Comparison of ENCODE assay signal across 17 cellular contexts in the genomic region with DNA sequence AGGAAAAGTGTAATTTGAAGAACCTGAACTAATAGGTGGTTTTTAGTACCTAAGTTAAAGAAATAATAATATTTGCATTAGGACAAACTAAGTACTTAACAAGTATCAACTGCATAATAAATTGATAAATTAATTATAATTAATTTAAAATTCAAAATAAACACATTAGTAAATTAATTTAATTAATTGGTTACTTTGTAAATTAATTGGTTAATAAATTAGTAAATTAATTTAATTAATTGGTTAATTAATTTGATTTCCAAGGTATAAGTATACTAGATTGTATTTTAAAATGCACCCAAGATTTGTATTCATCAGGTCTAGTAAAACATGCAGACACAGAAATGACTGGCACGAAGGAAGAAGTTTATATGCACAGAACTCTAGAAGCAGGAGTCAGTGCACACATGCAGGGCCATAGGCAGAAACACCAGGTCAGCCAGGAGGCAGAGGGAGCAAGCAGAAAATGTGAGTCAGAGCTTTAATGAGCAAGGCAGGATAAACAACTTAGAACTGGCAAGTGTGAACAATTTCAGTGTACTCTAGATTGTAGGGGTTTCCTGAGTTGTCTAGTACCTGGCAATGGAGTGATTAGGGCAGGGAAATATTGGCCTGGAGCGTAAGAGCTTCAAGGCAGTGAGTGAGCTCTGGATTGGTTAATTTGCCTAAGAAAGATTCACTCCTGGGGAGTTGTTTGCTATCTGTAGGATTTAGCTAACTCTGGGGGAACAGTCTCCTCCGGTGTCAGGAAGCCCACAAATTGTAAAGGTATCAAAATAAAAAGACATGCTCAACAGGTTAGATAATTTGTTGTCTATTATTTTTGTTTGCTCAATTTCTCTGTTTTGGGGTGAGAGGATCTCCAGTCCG.
DNase-seq lines count a peak whose midpoint lies in the region; ATAC-seq, FAIRE-seq and TF ChIP-seq lines count a peak whose summit lies in the region.
"Had no signal": no experiment of that assay in that cellular context is flagged by ENCODE, and none has a peak within 500 bp of the region (broad histone marks: within the 10 kb centered on the region; RNA-seq: fewer than 3 reads in every experiment).

No MANE protein-coding gene starts in this region.

- H3K27ac ChIP-seq in mesendoderm (ENCODE audit: low read depth, low read length) = no peak overlapping the region
- H3K27ac ChIP-seq: BLaER1, left ventricle myocardium inferior, right lobe of liver had no signal

- H3K36me3 ChIP-seq in mesendoderm (ENCODE audit: control insufficient read depth, insufficient read depth, low read length) = no peaks in the 10 kb centered on the region
- H3K36me3 ChIP-seq: BLaER1, left ventricle myocardium inferior, right lobe of liver had no signal

- H3K79me2 ChIP-seq in mesendoderm (ENCODE audit: control insufficient read depth, insufficient read depth, low read length) = no peaks in the 10 kb centered on the region

- no peak overlapping the region for H4K5ac ChIP-seq in mesendoderm (ENCODE audit: low read length)

- DNase-seq in NCI-H1092 treated with DMSO at 0.1 percent for 48 hours (lab: John Stamatoyannopoulos, UW) = peak; percentile 12
- DNase-seq in astrocyte of the spinal cord (ENCODE audit: low read depth, low spot score) = peak; percentile 46
- peak; percentile 16 for DNase-seq in mesendoderm
- no peak for DNase-seq in activated CD4-positive, alpha-beta T cell treated with anti-CD3 and anti-CD28 coated beads for 1 hour
- DNase-seq in KG1 (lab: John Stamatoyannopoulos, UW) = no peak
- DNase-seq: activated CD4-positive, CD25-positive, alpha-beta regulatory T cell; activated naive CD4-positive, alpha-beta T cell treated with anti-CD3 and anti-CD28 coated beads, Interleukin-2, amount 10 ng/mL, durations not matched to agents 7 days and 5 days; DMS79 treated with DMSO at 0.1 percent for 48 hours; left ventricle myocardium inferior; NK-92 treated with Interleukin-12 subunit alpha and Interleukin-12 subunit beta, amount 100 ng/mL, for 24 hours; right lobe of liver had no signal

- H3K23ac ChIP-seq in mesendoderm (ENCODE audit: low read length) = no peak overlapping the region

- no peak overlapping the region for H3K56ac ChIP-seq in mesendoderm (ENCODE audit: low read length)

- FAIRE-seq in G401.6 (lab: Jason Lieb, UNC) = peak; percentile 86

- no peak overlapping the region for H3K18ac ChIP-seq in mesendoderm (ENCODE audit: low read length)

- no peaks in the 10 kb centered on the region for H3K4me1 ChIP-seq in mesendoderm (ENCODE audit: control insufficient read depth, low read depth, low read length)
- H3K4me1 ChIP-seq: BLaER1, left ventricle myocardium inferior, right lobe of liver had no signal

- H3K4me2 ChIP-seq in mesendoderm (ENCODE audit: low read length) = no peak overlapping the region
- H3K4me2 ChIP-seq: BLaER1 had no signal

- H2AK5ac ChIP-seq in mesendoderm (ENCODE audit: low read length) = no peak overlapping the region

- TF ChIP-seq CTCF in astrocyte of the spinal cord (IDR thresholded peaks at IDR 0.05; ENCODE audit: low read depth, low read length) = no peak

- no peak overlapping the region for H2BK15ac ChIP-seq in mesendoderm (replicated peaks; ENCODE audit: low read depth)

- in situ Hi-C loops in astrocyte of the spinal cord (cut with HindIII; ENCODE audit: low sequenced_read_pairs) = no loop called here

- H2BK120ac ChIP-seq in mesendoderm (ENCODE audit: low read depth, low read length) = no peak overlapping the region

- H2BK5ac ChIP-seq in mesendoderm (ENCODE audit: low read length) = no peak overlapping the region

- WGBS in mesendoderm (ENCODE audit: extremely low coverage, insufficient coverage, low lambda C conversion rate) = no CpG with 5 or more reads among the region's 4 CpGs

- H4K8ac ChIP-seq in mesendoderm (ENCODE audit: low read depth, low read length) = no peak overlapping the region

- ATAC-seq in GM21529 (IDR thresholded peaks at IDR 0.05; ENCODE audit: unreplicated experiment) (no peak), HG02973 (IDR thresholded peaks at IDR 0.05; ENCODE audit: unreplicated experiment) (no peak)
- ATAC-seq: natural killer cell treated with Interleukin-12 subunit alpha and Interleukin-12 subunit beta and Interleukin-15 and Interleukin-18, amount 100 ng/mL, for 72 hours; right lobe of liver; stimulated activated memory B cell treated with anti-CD40 and anti-IgM and Interleukin-4, amounts not matched to agents 10 μg/mL and 1 μg/mL and 100 μg/mL, for 72 hours had no signal

- H3K9ac ChIP-seq in mesendoderm (ENCODE audit: low read length) = no peak overlapping the region
- H3K9ac ChIP-seq: BLaER1 had no signal

- no peaks in the 10 kb centered on the region for H3K79me1 ChIP-seq in mesendoderm (ENCODE audit: low read length)

- H3K27me3 ChIP-seq in mesendoderm (ENCODE audit: insufficient read depth, low read length, poor library complexity) = no peaks in the 10 kb centered on the region
- H3K27me3 ChIP-seq: BLaER1, right lobe of liver had no signal

- H3K4me3 ChIP-seq in astrocyte of the spinal cord (ENCODE audit: low read depth, low read length) = no peak overlapping the region
- no peak overlapping the region for H3K4me3 ChIP-seq in mesendoderm (ENCODE audit: low read length)
- H3K4me3 ChIP-seq: BLaER1, left ventricle myocardium inferior, right lobe of liver had no signal

- H3K4ac ChIP-seq in mesendoderm (ENCODE audit: low read depth, low read length) = no peak overlapping the region

Comparison
In these comparisons a context has a peak if more than half of its experiments do, and no peak if none do; other contexts are left out.
1. DNase-seq: peak in NCI-H1092 treated with DMSO at 0.1 percent for 48 hours (single experiment), astrocyte of the spinal cord (single experiment) and mesendoderm (single experiment); none in activated CD4-positive, alpha-beta T cell treated with anti-CD3 and anti-CD28 coated beads for 1 hour (single experiment) and KG1 (single experiment).